Comparison of ENCODE assay signal across 8 cellular contexts in the genomic region with DNA sequence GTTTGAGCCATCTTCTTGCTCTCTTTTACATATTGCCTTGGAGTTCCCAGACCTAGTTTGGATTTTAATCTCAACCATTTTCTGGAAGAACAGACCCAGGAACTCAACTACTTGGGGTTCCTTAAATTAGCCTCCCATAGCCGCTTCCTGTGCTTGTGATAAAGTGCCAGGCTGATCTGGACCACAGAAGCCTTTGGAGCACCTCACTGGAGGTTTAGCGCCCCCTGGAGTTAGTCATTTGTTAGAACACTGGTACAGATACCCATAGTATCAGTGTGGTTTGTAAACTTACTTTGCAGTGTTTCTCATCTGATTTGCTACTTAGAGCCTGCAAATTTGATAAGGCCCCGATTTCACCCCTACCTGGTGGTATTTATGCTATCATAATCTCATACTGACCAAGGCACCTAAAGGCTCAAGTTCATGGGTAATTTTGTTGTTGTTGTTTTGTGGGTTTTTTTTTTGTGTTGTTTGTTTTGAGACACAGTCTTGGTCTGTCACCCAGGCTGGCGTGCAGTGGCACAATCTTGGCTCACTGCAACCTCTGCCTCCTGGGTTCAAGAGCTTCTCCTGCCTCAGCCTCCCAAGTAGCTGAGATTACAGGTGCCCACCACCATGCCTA. TPM values are rescaled to one million over a fixed set of nuclear protein-coding genes. Genes with fewer than 3 reads are reported as not detected.
DNase-seq lines count a peak whose midpoint lies in the region; ATAC-seq lines count a peak whose summit lies in the region.

No MANE protein-coding gene starts in this region.

- peak overlapping the region; percentile 62 for H3K27ac Mint-ChIP-seq in activated CD4-positive, alpha-beta T cell treated with anti-CD3 and anti-CD28 coated beads, Interleukin-2, amount 10 ng/mL, durations not matched to agents 24 days and 14 days

- intact Hi-C loops in activated CD4-positive, alpha-beta T cell treated with anti-CD3 and anti-CD28 coated beads, Interleukin-2, amount 10 ng/mL, durations not matched to agents 24 days and 14 days (cut with micrococcal nuclease), result loop anchor here (1.0 to 10.0 kb wide), 4 partner anchors 37 to 261 kb away; partner anchors contain the start of gene HNF1A

- H3K4me3 Mint-ChIP-seq in activated CD4-positive, alpha-beta T cell treated with anti-CD3 and anti-CD28 coated beads, Interleukin-2, amount 10 ng/mL, durations not matched to agents 24 days and 14 days, result peak overlapping the region; percentile 3

- H3K9me3 Mint-ChIP-seq in activated CD4-positive, alpha-beta T cell treated with anti-CD3 and anti-CD28 coated beads, Interleukin-2, amount 10 ng/mL, durations not matched to agents 24 days and 14 days, result no peaks in the 10 kb centered on the region

- H3K36me3 Mint-ChIP-seq in activated CD4-positive, alpha-beta T cell treated with anti-CD3 and anti-CD28 coated beads, Interleukin-2, amount 10 ng/mL, durations not matched to agents 24 days and 14 days (ENCODE audit: low read depth), result peaks cover 36% of the 10 kb centered on the region

- peaks cover 34% of the 10 kb centered on the region for H3K4me1 Mint-ChIP-seq in activated CD4-positive, alpha-beta T cell treated with anti-CD3 and anti-CD28 coated beads, Interleukin-2, amount 10 ng/mL, durations not matched to agents 24 days and 14 days

- peak; percentile 47 for ATAC-seq in HG03439 (IDR thresholded peaks at IDR 0.05; ENCODE audit: unreplicated experiment)
- no peak for ATAC-seq in GM21367 (IDR thresholded peaks at IDR 0.05; ENCODE audit: unreplicated experiment)

- DNase-seq in CMK (ENCODE audit: low read depth) (peak; percentile 72), NCI-H748 (lab: John Stamatoyannopoulos, UW; ENCODE audit: unreplicated experiment) (peak; percentile 77), dermis blood vessel endothelial cell (peak; percentile 89), lung microvascular endothelial cell (ENCODE audit: low read depth in 2 of 2) (peak; percentile 87)
- peak; percentile 94 for DNase-seq in activated CD4-positive, alpha-beta T cell treated with anti-CD3 and anti-CD28 coated beads, Interleukin-2, amount 10 ng/mL, durations not matched to agents 24 days and 14 days
- DNase-seq in stimulated activated CD8-positive, alpha-beta memory T cell treated with anti-CD3 and anti-CD28 coated beads, Interleukin-15, amount 100 ng/mL, for 4 hours (ENCODE audit: low read depth in 2 of 2), result peak; percentile 16 to 49

- no peaks in the 10 kb centered on the region for H3K27me3 Mint-ChIP-seq in activated CD4-positive, alpha-beta T cell treated with anti-CD3 and anti-CD28 coated beads, Interleukin-2, amount 10 ng/mL, durations not matched to agents 24 days and 14 days

RNA-seq across cellular contexts. Expression of gene UNC119B, which starts 3.7 kb away (rescaled TPM):
- 25.5 and 26.2 TPM in 2 replicates for total RNA-seq in activated CD4-positive, alpha-beta T cell treated with anti-CD3 and anti-CD28 coated beads, Interleukin-2, amount 10 ng/mL, durations not matched to agents 24 days and 14 days
- total RNA-seq in dermis blood vessel endothelial cell, result 22.1 and 35.1 TPM in 2 replicates
- 13.5 and 14.3 TPM in 2 replicates for total RNA-seq in lung microvascular endothelial cell

RNA-seq across cellular contexts. Expression of gene ACADS, which starts 11.7 kb away (rescaled TPM):
- 11.7 and 12.8 TPM in 2 replicates for total RNA-seq in activated CD4-positive, alpha-beta T cell treated with anti-CD3 and anti-CD28 coated beads, Interleukin-2, amount 10 ng/mL, durations not matched to agents 24 days and 14 days
- total RNA-seq in dermis blood vessel endothelial cell (24.7 and 31.0 TPM in 2 replicates), lung microvascular endothelial cell (21.4 and 23.0 TPM in 2 replicates)

RNA-seq across cellular contexts. Expression of gene MLEC, which starts 27.0 kb away (rescaled TPM):
- total RNA-seq in activated CD4-positive, alpha-beta T cell treated with anti-CD3 and anti-CD28 coated beads, Interleukin-2, amount 10 ng/mL, durations not matched to agents 24 days and 14 days, result 131 and 149 TPM in 2 replicates
- total RNA-seq in dermis blood vessel endothelial cell (46.5 and 75.1 TPM in 2 replicates), lung microvascular endothelial cell (27.4 and 32.0 TPM in 2 replicates)

Comparison
In these comparisons a context has a peak if more than half of its experiments do, and no peak if none do; other contexts are left out.
1. DNase-seq: peak in every context shown above with its lines; median percentile 94 in activated CD4-positive, alpha-beta T cell treated with anti-CD3 and anti-CD28 coated beads, Interleukin-2, amount 10 ng/mL, durations not matched to agents 24 days and 14 days; 89 in dermis blood vessel endothelial cell; 87 in lung microvascular endothelial cell; 77 in NCI-H748; 72 in CMK; 32 in stimulated activated CD8-positive, alpha-beta memory T cell treated with anti-CD3 and anti-CD28 coated beads, Interleukin-15, amount 100 ng/mL, for 4 hours.